Comparison of ENCODE assay signal across 8 cellular contexts in genomic region chr21:33238565-33239255, GRCh38. TPM values are rescaled to one million over a fixed set of nuclear protein-coding genes. Genes with fewer than 3 reads are reported as not detected.
DNase-seq lines count a peak whose midpoint lies in the region; ATAC-seq and TF ChIP-seq lines count a peak whose summit lies in the region.

No MANE protein-coding gene starts in this region.

- H3K36me3 ChIP-seq in mesenchymal stem cell (ENCODE audit: control insufficient read depth in 1 of 2, insufficient read depth in 2 of 2, low read depth in 1 of 2, low read length in 2 of 2): peaks cover 11 to 13% of the 10 kb centered on the region in 2 experiments

- no peak overlapping the region for H2BK120ac ChIP-seq in mesenchymal stem cell (ENCODE audit: low read depth, low read length)

- no peaks in the 10 kb centered on the region for H3K9me3 ChIP-seq in mesenchymal stem cell (ENCODE audit: control insufficient read depth, low read length)

- TF ChIP-seq CTCF in GM10266 (IDR thresholded peaks at IDR 0.05; ENCODE audit: control insufficient read depth, insufficient read depth, low read depth, missing control alignments): no peak

- no peak overlapping the region for H3K9ac ChIP-seq in mesenchymal stem cell (ENCODE audit: low read length)

- H2AFZ ChIP-seq in mesenchymal stem cell (ENCODE audit: low read depth, low read length): no peak overlapping the region

- no peaks in the 10 kb centered on the region for H3K27me3 Mint-ChIP-seq in activated naive CD8-positive, alpha-beta T cell treated with anti-CD3 and anti-CD28 coated beads, Interleukin-2, amount 10 ng/mL, durations not matched to agents 7 days and 5 days

- H3K4me2 ChIP-seq in mesenchymal stem cell (ENCODE audit: low read length, poor library complexity, severe bottlenecking): no peak overlapping the region

- no peak overlapping the region for H3K4me3 ChIP-seq in mesenchymal stem cell (ENCODE audit: insufficient read depth in 1 of 2, low read depth in 1 of 2, low read length in 2 of 2)

- peaks cover 4% of the 10 kb centered on the region for H3K4me1 ChIP-seq in mesenchymal stem cell (ENCODE audit: control insufficient read depth, insufficient read depth, low read depth, low read length)

- H3K4me3 Mint-ChIP-seq in activated naive CD8-positive, alpha-beta T cell treated with anti-CD3 and anti-CD28 coated beads, Interleukin-2, amount 10 ng/mL, durations not matched to agents 7 days and 5 days: peak overlapping the region; percentile 69

- H2BK15ac ChIP-seq in mesenchymal stem cell (ENCODE audit: low read depth, poor library complexity, severe bottlenecking): no peak overlapping the region

- H3K4me1 Mint-ChIP-seq in activated naive CD8-positive, alpha-beta T cell treated with anti-CD3 and anti-CD28 coated beads, Interleukin-2, amount 10 ng/mL, durations not matched to agents 7 days and 5 days: peaks cover 64% of the 10 kb centered on the region

- no peak overlapping the region for H4K8ac ChIP-seq in mesenchymal stem cell (ENCODE audit: low read length)

- POLR2A ChIA-PET in activated naive CD8-positive, alpha-beta T cell treated with anti-CD3 and anti-CD28 coated beads, Interleukin-2, amount 10 ng/mL, durations not matched to agents 7 days and 5 days (lab: Charles Lee): interaction anchor here (0.7 to 1.6 kb wide), 8 partner anchors 10 to 467 kb away, joined by 3 to 9 read pairs (median 4); partner anchors contain the start of genes IFNAR1, IFNAR2 and PAXBP1

- no peak overlapping the region for H4K91ac ChIP-seq in mesenchymal stem cell (ENCODE audit: low read length)

- no peak overlapping the region for H3K23ac ChIP-seq in mesenchymal stem cell (ENCODE audit: low read length in 2 of 2)

- DNase-seq in GM10266 (ENCODE audit: extremely low spot score) (peak; percentile 70), NCI-H2081 (lab: John Stamatoyannopoulos, UW) (no peak), DMS53 (lab: John Stamatoyannopoulos, UW) (no peak), mesenchymal stem cell (no peak)
- no peak for DNase-seq in activated naive CD8-positive, alpha-beta T cell treated with anti-CD3 and anti-CD28 coated beads, Interleukin-2, amount 10 ng/mL, durations not matched to agents 7 days and 5 days
- no peak for DNase-seq in stimulated activated CD4-positive, alpha-beta T cell treated with anti-CD3 and anti-CD28 coated beads, Interleukin-1b, Interleukin-23, amount 100 ng/mL, for 48 hours

- peaks cover 44% of the 10 kb centered on the region for H3K36me3 Mint-ChIP-seq in activated naive CD8-positive, alpha-beta T cell treated with anti-CD3 and anti-CD28 coated beads, Interleukin-2, amount 10 ng/mL, durations not matched to agents 7 days and 5 days

- ATAC-seq in GM19468 (IDR thresholded peaks at IDR 0.05; ENCODE audit: extremely low read depth, unreplicated experiment) (peak; percentile 59), HG03442 (IDR thresholded peaks at IDR 0.05; ENCODE audit: unreplicated experiment) (peak; percentile 82)
- peak; percentile 64 for ATAC-seq in activated naive CD8-positive, alpha-beta T cell treated with anti-CD3 and anti-CD28 coated beads, Interleukin-2, amount 10 ng/mL, durations not matched to agents 7 days and 5 days (ENCODE audit: low read depth)

- WGBS in mesenchymal stem cell: 86% methylated on average over 6 of the region's 7 CpGs

- no peak overlapping the region for H3K27ac ChIP-seq in mesenchymal stem cell (ENCODE audit: low read length, poor library complexity, severe bottlenecking)

- no peak overlapping the region for H2BK12ac ChIP-seq in mesenchymal stem cell (ENCODE audit: low read length in 2 of 2)

- no peak overlapping the region for H3K4ac ChIP-seq in mesenchymal stem cell (ENCODE audit: low read depth in 1 of 2, low read length in 2 of 2)

- no peak overlapping the region for H3K18ac ChIP-seq in mesenchymal stem cell (ENCODE audit: low read depth in 1 of 2, low read length in 2 of 2)

- H3K27me3 ChIP-seq in mesenchymal stem cell (ENCODE audit: control insufficient read depth in 1 of 2, insufficient read depth in 1 of 2, low read length in 2 of 2): no peaks in the 10 kb centered on the region

- H3K27ac Mint-ChIP-seq in activated naive CD8-positive, alpha-beta T cell treated with anti-CD3 and anti-CD28 coated beads, Interleukin-2, amount 10 ng/mL, durations not matched to agents 7 days and 5 days: peak overlapping the region; percentile 89

- H3K79me1 ChIP-seq in mesenchymal stem cell (replicated peaks; ENCODE audit: low read length, poor library complexity, severe bottlenecking): peaks cover 32% of the 10 kb centered on the region

- H2BK5ac ChIP-seq in mesenchymal stem cell (ENCODE audit: low read depth, low read length, poor library complexity, severe bottlenecking): no peak overlapping the region

- no peaks in the 10 kb centered on the region for H3K9me3 Mint-ChIP-seq in activated naive CD8-positive, alpha-beta T cell treated with anti-CD3 and anti-CD28 coated beads, Interleukin-2, amount 10 ng/mL, durations not matched to agents 7 days and 5 days

- no peak overlapping the region for H2AK5ac ChIP-seq in mesenchymal stem cell (ENCODE audit: low read length, severe bottlenecking)

- no peak overlapping the region for H3K14ac ChIP-seq in mesenchymal stem cell (ENCODE audit: low read length in 2 of 2)

RNA-seq across cellular contexts. Expression of gene IFNAR2, which starts 9.0 kb away (rescaled TPM):
- 10 to 100 TPM; 68.3 to 77.6 TPM for total RNA-seq in activated naive CD8-positive, alpha-beta T cell treated with anti-CD3 and anti-CD28 coated beads, Interleukin-2, amount 10 ng/mL, durations not matched to agents 7 days and 5 days
- polyA plus RNA-seq in mesenchymal stem cell (2013, experiment 1 of 2): 16.9 TPM
- 17.9 TPM for polyA plus RNA-seq in mesenchymal stem cell (2013, experiment 2 of 2)

RNA-seq across cellular contexts. Expression of gene IL10RB, which starts 27.5 kb away (rescaled TPM):
- 10 to 100 TPM; 40.6 to 44.1 TPM for total RNA-seq in activated naive CD8-positive, alpha-beta T cell treated with anti-CD3 and anti-CD28 coated beads, Interleukin-2, amount 10 ng/mL, durations not matched to agents 7 days and 5 days
- polyA plus RNA-seq in mesenchymal stem cell (2013, experiment 1 of 2): 30.1 TPM
- polyA plus RNA-seq in mesenchymal stem cell (2013, experiment 2 of 2): 31.4 TPM
